8 cellular contexts compared by ENCODE assay signal in genomic region chr6:3166535-3167225, GRCh38. TPM values are rescaled to one million over a fixed set of nuclear protein-coding genes. Genes with fewer than 3 reads are reported as not detected.
DNase-seq lines count a peak whose midpoint lies in the region; ATAC-seq and TF ChIP-seq lines count a peak whose summit lies in the region.
"Not testable (repeated sequence)": the region's sequence is repeated elsewhere in the genome, so short reads cannot be mapped to it uniquely, and the experiment has no call there.

No MANE protein-coding gene starts in this region.

- intact Hi-C loops in A673 (cut with micrococcal nuclease; ENCODE audit: unreplicated experiment); left ventricle myocardium inferior (cut with micrococcal nuclease): not testable (repeated sequence)

- not testable (repeated sequence) for TF ChIP-seq CTCF in A673 (conservative IDR thresholded peaks at IDR 0.05; ENCODE audit: low read depth, low read length); GM23338 (conservative IDR thresholded peaks at IDR 0.05; ENCODE audit: low read depth in 2 of 2); SK-N-SH (IDR thresholded peaks at IDR 0.05); brain microvascular endothelial cell (IDR thresholded peaks at IDR 0.05; ENCODE audit: low read depth, low read length, missing control alignments); left ventricle myocardium inferior (IDR thresholded peaks at IDR 0.05; ENCODE audit: borderline replicate concordance)

- peaks cover 52% of the 10 kb centered on the region for H3K4me1 Mint-ChIP-seq in GM23338

- CTCF ChIA-PET in A673 (lab: Charles Lee): not testable (repeated sequence)
- CTCF ChIA-PET in SK-N-SH (lab: Yijun Ruan, JAX): interaction anchor here (1.0 kb wide), 1 partner anchor 113 kb away, joined by 3 read pairs; no protein-coding TSS in a partner anchor

- POLR2A ChIA-PET in A673 (lab: Charles Lee; ENCODE audit: low non-redundant PET): not testable (repeated sequence)
- POLR2A ChIA-PET in SK-N-SH (lab: Yijun Ruan, JAX): interaction anchor here (1.5 kb wide), 1 partner anchor 60 kb away, joined by 5 read pairs; no protein-coding TSS in a partner anchor

- H3K4me3 Mint-ChIP-seq in GM23338: peak overlapping the region; percentile 20; the same call in 1 of the 3 replicates

- H3K9me2 ChIP-seq in GM23338 (ENCODE audit: insufficient read depth); SK-N-SH: not testable (repeated sequence)

- not testable (repeated sequence) for H3K79me2 ChIP-seq in GM23338 (replicated peaks; ENCODE audit: insufficient read depth); SK-N-SH (ENCODE audit: insufficient read depth); trophoblast cell (ENCODE audit: control insufficient read depth, insufficient read depth, low read length, poor library complexity)

- not testable (repeated sequence) for H3K27me3 ChIP-seq in A673 (replicated peaks; ENCODE audit: insufficient read depth, low read depth, low read length, poor library complexity); GM23338 (ENCODE audit: insufficient read depth); HUES64 (ENCODE audit: insufficient read depth, low read length); SK-N-SH (ENCODE audit: insufficient read depth); brain microvascular endothelial cell (replicated peaks); left ventricle myocardium inferior (ENCODE audit: low read depth); mesenchymal stem cell (ENCODE audit: control insufficient read depth in 1 of 2, insufficient read depth in 1 of 2, low read length in 2 of 2); trophoblast cell (ENCODE audit: insufficient read depth, low read length)

- H3K18ac ChIP-seq in mesenchymal stem cell (ENCODE audit: low read depth in 1 of 2, low read length in 2 of 2): peak overlapping the region in 1 of 2 experiments; percentile 5
- H3K18ac ChIP-seq in trophoblast cell (ENCODE audit: low read length): not testable (repeated sequence)

- H3K27ac ChIP-seq in A673 (ENCODE audit: low read depth, low read length, poor library complexity, severe bottlenecking) (peak overlapping the region; percentile 76), GM23338 (ENCODE audit: low read depth) (peak overlapping the region; percentile 94), HUES64 (ENCODE audit: low read depth, low read length) (peak overlapping the region; percentile 97), SK-N-SH (ENCODE audit: low read depth in 2 of 2, low read length in 1 of 2) (peak overlapping the region in 1 of 2 experiments; percentile 84; a peak in 2 of 4 replicates), brain microvascular endothelial cell (peak overlapping the region; percentile 91), left ventricle myocardium inferior (replicated peaks) (peak overlapping the region; percentile 77), trophoblast cell (ENCODE audit: low read depth, low read length) (peak overlapping the region; percentile 99)
- H3K27ac ChIP-seq in mesenchymal stem cell (ENCODE audit: low read length, poor library complexity, severe bottlenecking): not testable (repeated sequence)

- peak overlapping the region; percentile 83 for H3K27ac Mint-ChIP-seq in GM23338

- H3K23ac ChIP-seq in mesenchymal stem cell (ENCODE audit: low read length in 2 of 2); trophoblast cell (ENCODE audit: low read length): not testable (repeated sequence)

- peak overlapping the region; percentile 40; the same call in 1 of the 2 replicates for H3K4me2 ChIP-seq in GM23338
- peak overlapping the region; percentile 57; the same call in 1 of the 2 replicates for H3K4me2 ChIP-seq in SK-N-SH
- H3K4me2 ChIP-seq in mesenchymal stem cell (ENCODE audit: low read length, poor library complexity, severe bottlenecking): not testable (repeated sequence)
- peak overlapping the region; percentile 32 for H3K4me2 ChIP-seq in trophoblast cell (ENCODE audit: low read length)

- not testable (repeated sequence) for H2AFZ ChIP-seq in GM23338; mesenchymal stem cell (ENCODE audit: low read depth, low read length); trophoblast cell (ENCODE audit: insufficient read depth, low read length, poor library complexity)
- peak overlapping the region; percentile 70 for H2AFZ ChIP-seq in SK-N-SH (ENCODE audit: low read depth)

- not testable (repeated sequence) for H2BK15ac ChIP-seq in mesenchymal stem cell (ENCODE audit: low read depth, poor library complexity, severe bottlenecking)

- not testable (repeated sequence) for DNase-seq in A673 (ENCODE audit: low spot score); GM23338 (ENCODE audit: low spot score); SK-N-SH; brain microvascular endothelial cell; left ventricle myocardium inferior; mesenchymal stem cell; trophoblast cell

- H3K36me3 ChIP-seq in A673 (ENCODE audit: insufficient read depth, low read length, poor library complexity, severe bottlenecking); GM23338 (ENCODE audit: insufficient read depth); HUES64 (ENCODE audit: insufficient read depth, low read length); SK-N-SH (replicated peaks in 1 of 2; ENCODE audit: control insufficient read depth in 1 of 2, insufficient read depth in 2 of 2, low read length in 1 of 2); brain microvascular endothelial cell (replicated peaks); left ventricle myocardium inferior; mesenchymal stem cell (ENCODE audit: control insufficient read depth in 1 of 2, insufficient read depth in 2 of 2, low read depth in 1 of 2, low read length in 2 of 2); trophoblast cell (ENCODE audit: control insufficient read depth in 1 of 2, insufficient read depth in 2 of 2, low read length in 2 of 2): not testable (repeated sequence)

- not testable (repeated sequence) for H3K4me3 ChIP-seq in A673 (ENCODE audit: low read depth, low read length, poor library complexity, severe bottlenecking); HUES64 (ENCODE audit: low read length); brain microvascular endothelial cell (ENCODE audit: low read depth, low read length); left ventricle myocardium inferior; mesenchymal stem cell (ENCODE audit: insufficient read depth in 1 of 2, low read depth in 1 of 2, low read length in 2 of 2); trophoblast cell (ENCODE audit: low read depth, low read length)
- 0 out of 2 replicates have a peak overlapping the region, but pooled peaks have one; percentile 15 for H3K4me3 ChIP-seq in GM23338
- H3K4me3 ChIP-seq in SK-N-SH (ENCODE audit: low read depth in 2 of 2, low read length in 1 of 2): 0 out of 4 replicates have a peak overlapping the region, but pooled peaks of 1 of the 2 experiments have one; percentile 18

- H3K9me3 Mint-ChIP-seq in GM23338: not testable (repeated sequence)

- in situ Hi-C loops in brain microvascular endothelial cell (cut with HindIII; ENCODE audit: low pct_ligation_motif_present, low sequenced_read_pairs): not testable (repeated sequence)

- H3K36me3 Mint-ChIP-seq in GM23338 (ENCODE audit: low read depth): not testable (repeated sequence)

- H3K14ac ChIP-seq in mesenchymal stem cell (ENCODE audit: low read length in 2 of 2): not testable (repeated sequence)
- H3K14ac ChIP-seq in trophoblast cell (ENCODE audit: low read length): peak overlapping the region; percentile 67

- H3K9me3 ChIP-seq in A673 (ENCODE audit: low read depth, low read length, poor library complexity, severe bottlenecking); HUES64 (ENCODE audit: insufficient read depth, low read depth, low read length); SK-N-SH; left ventricle myocardium inferior (replicated peaks); mesenchymal stem cell (ENCODE audit: control insufficient read depth, low read length); trophoblast cell (ENCODE audit: insufficient read depth, low read depth, low read length): not testable (repeated sequence)

- BruUV-seq in A673 (replicated peaks; lab: Mats Ljungman, UMichigan): not testable (repeated sequence)

- H3K4me1 ChIP-seq in A673 (ENCODE audit: insufficient read depth, low read length, poor library complexity, severe bottlenecking) (peaks cover 27% of the 10 kb centered on the region), GM23338 (ENCODE audit: insufficient read depth) (peaks cover 45% of the 10 kb centered on the region), HUES64 (ENCODE audit: insufficient read depth, low read length) (peaks cover 50% of the 10 kb centered on the region), SK-N-SH (ENCODE audit: control insufficient read depth in 1 of 2, insufficient read depth in 2 of 2, low read depth in 1 of 2, low read length in 1 of 2) (peaks cover 3 to 34% of the 10 kb centered on the region in 2 experiments; a peak in 3 of 4 replicates), left ventricle myocardium inferior (peaks cover 25% of the 10 kb centered on the region), trophoblast cell (ENCODE audit: control insufficient read depth in 1 of 2, insufficient read depth in 2 of 2, low read length in 2 of 2) (peaks cover 29 to 37% of the 10 kb centered on the region in 2 experiments)
- not testable (repeated sequence) for H3K4me1 ChIP-seq in mesenchymal stem cell (ENCODE audit: control insufficient read depth, insufficient read depth, low read depth, low read length)

- not testable (repeated sequence) for TF ChIP-seq RAD21 in SK-N-SH (IDR thresholded peaks at IDR 0.05; ENCODE audit: low read length)

- H4K8ac ChIP-seq in mesenchymal stem cell (ENCODE audit: low read length): peak overlapping the region; percentile 54
- H4K8ac ChIP-seq in trophoblast cell (ENCODE audit: low read depth, low read length): not testable (repeated sequence)

- H3K4ac ChIP-seq in mesenchymal stem cell (ENCODE audit: low read depth in 1 of 2, low read length in 2 of 2): not testable (repeated sequence)
- peak overlapping the region; percentile 34 for H3K4ac ChIP-seq in trophoblast cell (ENCODE audit: low read depth, low read length)

- WGBS in HUES64: 6% methylated on average over 10 of the region's 10 CpGs
- WGBS in SK-N-SH (ENCODE audit: low lambda C conversion rate): 93% methylated on average over 10 of the region's 10 CpGs
- 60% methylated on average over 9 of the region's 10 CpGs for WGBS in mesenchymal stem cell
- no CpG with 5 or more reads among the region's 10 CpGs for WGBS in trophoblast cell (ENCODE audit: extremely low coverage, insufficient coverage, insufficient read length)

- H3F3A ChIP-seq in GM23338 (replicated peaks; ENCODE audit: low read depth) (peaks cover 25% of the 10 kb centered on the region), SK-N-SH (replicated peaks; ENCODE audit: insufficient read depth) (peaks cover 35% of the 10 kb centered on the region)

- not testable (repeated sequence) for H2AK5ac ChIP-seq in mesenchymal stem cell (ENCODE audit: low read length, severe bottlenecking); trophoblast cell (ENCODE audit: low read length)

- H4K12ac ChIP-seq in trophoblast cell (ENCODE audit: low read depth, low read length): not testable (repeated sequence)

- not testable (repeated sequence) for H4K20me1 ChIP-seq in GM23338 (replicated peaks; ENCODE audit: insufficient read depth); SK-N-SH (ENCODE audit: insufficient read depth)

- H3K27me3 Mint-ChIP-seq in GM23338 (ENCODE audit: insufficient read depth, low read depth, poor library complexity): peaks cover 13% of the 10 kb centered on the region

- not testable (repeated sequence) for ATAC-seq in GM23338

- not testable (repeated sequence) for H2BK5ac ChIP-seq in mesenchymal stem cell (ENCODE audit: low read depth, low read length, poor library complexity, severe bottlenecking)
- peak overlapping the region; percentile 63 for H2BK5ac ChIP-seq in trophoblast cell (ENCODE audit: low read depth, low read length, poor library complexity)

- H3K79me1 ChIP-seq in mesenchymal stem cell (replicated peaks; ENCODE audit: low read length, poor library complexity, severe bottlenecking): not testable (repeated sequence)
- H3K79me1 ChIP-seq in trophoblast cell (ENCODE audit: low read length): peaks cover 45% of the 10 kb centered on the region

- not testable (repeated sequence) for H2BK120ac ChIP-seq in mesenchymal stem cell (ENCODE audit: low read depth, low read length)
- peak overlapping the region; percentile 73 for H2BK120ac ChIP-seq in trophoblast cell (ENCODE audit: insufficient read depth, low read length, poor library complexity)

- H3K9ac ChIP-seq in HUES64 (ENCODE audit: low read depth, low read length) (peak overlapping the region; percentile 42; the same call in 1 of the 2 replicates), SK-N-SH (peak overlapping the region; percentile 49; the same call in 1 of the 2 replicates)
- not testable (repeated sequence) for H3K9ac ChIP-seq in mesenchymal stem cell (ENCODE audit: low read length); trophoblast cell (ENCODE audit: low read length)

- not testable (repeated sequence) for H2BK12ac ChIP-seq in mesenchymal stem cell (ENCODE audit: low read length in 2 of 2)
- H2BK12ac ChIP-seq in trophoblast cell (ENCODE audit: low read length): peak overlapping the region; percentile 54

- not testable (repeated sequence) for TF ChIP-seq EP300 in SK-N-SH (IDR thresholded peaks at IDR 0.05; ENCODE audit: borderline replicate concordance in 1 of 2, low read depth in 1 of 2, low read length in 1 of 2)

- H4K91ac ChIP-seq in mesenchymal stem cell (ENCODE audit: low read length): not testable (repeated sequence)
- H4K91ac ChIP-seq in trophoblast cell (ENCODE audit: low read depth, low read length): peak overlapping the region; percentile 83

RNA-seq across cellular contexts. Expression of gene TUBB2A, which starts 9.3 kb away (rescaled TPM):
- total RNA-seq in A673 (2021) (93.9 and 112 TPM in 2 replicates), left ventricle myocardium inferior (13.9 TPM)
- total RNA-seq in GM23338 (2014; rRNA removed; shearing (Covaris generic)): 376 and 407 TPM in 2 replicates
- polyA plus RNA-seq in GM23338 (2016; fragmentation: Nextera tagmentation; extraction: Ambion mirVana) (286 and 305 TPM in 2 replicates), SK-N-SH (2012; rRNA removed) (169 and 199 TPM in 2 replicates)
- 489 TPM for polyA plus RNA-seq in HUES64 (2013, experiment 1 of 2)
- polyA plus RNA-seq in HUES64 (2013, experiment 2 of 2): 497 TPM
- polyA plus RNA-seq in SK-N-SH (2012; cell fraction: cytosol; rRNA removed): 106 and 153 TPM in 2 replicates
- polyA plus RNA-seq in SK-N-SH (2012; cell fraction: nucleus; rRNA removed): 205 and 241 TPM in 2 replicates
- 99.8 TPM for polyA plus RNA-seq in mesenchymal stem cell (2013, experiment 1 of 2)
- polyA plus RNA-seq in mesenchymal stem cell (2013, experiment 2 of 2): 98.2 TPM
- 167 and 171 TPM in 2 replicates for polyA plus RNA-seq in trophoblast cell (2013)

RNA-seq across cellular contexts. Expression of gene BPHL, which starts 48.2 kb away (rescaled TPM):
- total RNA-seq in A673 (2021): 30.8 and 37.4 TPM in 2 replicates
- total RNA-seq in GM23338 (2014; rRNA removed; shearing (Covaris generic)): 22.8 and 29.2 TPM in 2 replicates
- polyA plus RNA-seq in GM23338 (2016; fragmentation: Nextera tagmentation; extraction: Ambion mirVana): 38.4 and 45.5 TPM in 2 replicates
- 24.4 TPM for polyA plus RNA-seq in HUES64 (2013, experiment 1 of 2)
- polyA plus RNA-seq in HUES64 (2013, experiment 2 of 2): 25.0 TPM
- 21.7 and 25.6 TPM in 2 replicates for polyA plus RNA-seq in SK-N-SH (2012; rRNA removed)
- 19.1 and 21.3 TPM in 2 replicates for polyA plus RNA-seq in SK-N-SH (2012; cell fraction: cytosol; rRNA removed)
- polyA plus RNA-seq in SK-N-SH (2012; cell fraction: nucleus; rRNA removed): 36.9 and 52.4 TPM in 2 replicates
- total RNA-seq in left ventricle myocardium inferior: 15.5 TPM
- polyA plus RNA-seq in mesenchymal stem cell (2013, experiment 1 of 2): 18.2 TPM
- polyA plus RNA-seq in mesenchymal stem cell (2013, experiment 2 of 2): 18.7 TPM
- polyA plus RNA-seq in trophoblast cell (2013): 21.0 and 22.0 TPM in 2 replicates
